ENCODE assay signal across 8 cellular contexts in genomic region chr7:129224251-129225205, GRCh38. TPM values are rescaled to one million over a fixed set of nuclear protein-coding genes. Genes with fewer than 3 reads are reported as not detected.
DNase-seq lines count a peak whose midpoint lies in the region; ATAC-seq and TF ChIP-seq lines count a peak whose summit lies in the region.

TSS of gene AHCYL2 (plus strand) at chr7:129225030.

- peak within 1 kb of the TSS; percentile 95 for H3K27ac Mint-ChIP-seq in activated CD8-positive, alpha-beta T cell treated with anti-CD3 and anti-CD28 coated beads, Interleukin-2, amount 10 ng/mL, durations not matched to agents 7 days and 5 days

- peak; percentile 95 for ATAC-seq in activated CD8-positive, alpha-beta T cell treated with anti-CD3 and anti-CD28 coated beads, Interleukin-2, amount 10 ng/mL, durations not matched to agents 7 days and 5 days
- ATAC-seq in lung (ENCODE audit: insufficient read depth, low FRiP score): peak; percentile 99

- no peaks in the 10 kb centered on the region for H3K9me3 Mint-ChIP-seq in activated CD8-positive, alpha-beta T cell treated with anti-CD3 and anti-CD28 coated beads, Interleukin-2, amount 10 ng/mL, durations not matched to agents 7 days and 5 days (ENCODE audit: insufficient read depth)

- peak within 1 kb of the TSS; percentile 85 for H3K27ac ChIP-seq in ectodermal cell (ENCODE audit: insufficient read depth, low read depth, low read length, poor library complexity, severe bottlenecking)
- peak within 1 kb of the TSS; percentile 78 to 98 for H3K27ac ChIP-seq in lung (ENCODE audit: low read depth in 1 of 2, low read length in 1 of 2)

- peaks cover 32% of the 10 kb centered on the region for H3K4me1 Mint-ChIP-seq in activated CD8-positive, alpha-beta T cell treated with anti-CD3 and anti-CD28 coated beads, Interleukin-2, amount 10 ng/mL, durations not matched to agents 7 days and 5 days (ENCODE audit: low read depth)

- H3K4me3 ChIP-seq in ectodermal cell (ENCODE audit: insufficient read depth, low read depth, low read length) (peak within 1 kb of the TSS; percentile 58), lung (peak within 1 kb of the TSS; percentile 69)

- H3K27me3 Mint-ChIP-seq in activated CD8-positive, alpha-beta T cell treated with anti-CD3 and anti-CD28 coated beads, Interleukin-2, amount 10 ng/mL, durations not matched to agents 7 days and 5 days (ENCODE audit: low read depth): no peaks in the 10 kb centered on the region

- H3K27me3 ChIP-seq in ectodermal cell (ENCODE audit: control insufficient read depth, insufficient read depth, low read length, poor library complexity, severe bottlenecking) (no peaks in the 10 kb centered on the region), lung (ENCODE audit: control insufficient read depth, insufficient read depth) (no peaks in the 10 kb centered on the region)

- H3K4me1 ChIP-seq in ectodermal cell (ENCODE audit: control insufficient read depth, insufficient read depth, low read length) (peaks cover 5% of the 10 kb centered on the region), lung (ENCODE audit: control insufficient read depth in 2 of 2, insufficient read depth in 2 of 2, low read length in 2 of 2) (peaks cover 1 to 6% of the 10 kb centered on the region in 2 donors)

- H3K36me3 ChIP-seq in ectodermal cell (ENCODE audit: control insufficient read depth, insufficient read depth, low read length): no peaks in the 10 kb centered on the region
- H3K36me3 ChIP-seq in lung (ENCODE audit: control insufficient read depth in 2 of 2, insufficient read depth in 2 of 2, low read length in 2 of 2): no peaks in the 10 kb centered on the region

- TF ChIP-seq CTCF in GM20000 (IDR thresholded peaks at IDR 0.05; ENCODE audit: extremely low read depth, missing control alignments) (no peak), lung (IDR thresholded peaks at IDR 0.05; ENCODE audit: control extremely low read depth, extremely low read depth) (no peak)

- H3K9me3 ChIP-seq in ectodermal cell (ENCODE audit: control insufficient read depth, low read length) (no peaks in the 10 kb centered on the region), lung (ENCODE audit: control insufficient read depth in 2 of 2, insufficient read depth in 1 of 2, low read length in 1 of 2) (no peaks in the 10 kb centered on the region)

- H3K36me3 Mint-ChIP-seq in activated CD8-positive, alpha-beta T cell treated with anti-CD3 and anti-CD28 coated beads, Interleukin-2, amount 10 ng/mL, durations not matched to agents 7 days and 5 days (ENCODE audit: low read depth): no peaks in the 10 kb centered on the region

- H3K4me3 Mint-ChIP-seq in activated CD8-positive, alpha-beta T cell treated with anti-CD3 and anti-CD28 coated beads, Interleukin-2, amount 10 ng/mL, durations not matched to agents 7 days and 5 days: peak within 1 kb of the TSS; percentile 85

- DNase-seq in COLO668 (lab: John Stamatoyannopoulos, UW; ENCODE audit: unreplicated experiment): peak; percentile 98
- DNase-seq in GM20000 (ENCODE audit: low spot score): peak; percentile 95
- DNase-seq in HS-5 (ENCODE audit: low read depth): peak; percentile 83
- DNase-seq in NK-92 (lab: John Stamatoyannopoulos, UW; ENCODE audit: unreplicated experiment): peak; percentile 87
- peak; percentile 98 for DNase-seq in activated CD8-positive, alpha-beta T cell treated with anti-CD3 and anti-CD28 coated beads, Interleukin-2, amount 10 ng/mL, durations not matched to agents 7 days and 5 days
- peak; percentile 98 for DNase-seq in lung (ENCODE audit: low spot score)
- DNase-seq in stimulated activated CD4-positive, alpha-beta T cell treated with anti-CD3 and anti-CD28 coated beads, TNF-alpha, amount 100 ng/mL, for 24 hours (ENCODE audit: low read depth in 3 of 3): peak; percentile 92 to 98 (median 96)

- CTCF ChIA-PET in activated CD8-positive, alpha-beta T cell treated with anti-CD3 and anti-CD28 coated beads, Interleukin-2, amount 10 ng/mL, durations not matched to agents 7 days and 5 days (lab: Charles Lee): interaction anchor here (0.6 to 7.8 kb wide), 10 partner anchors 10 to 362 kb away, joined by 3 to 107 read pairs (median 4); partner anchors contain the start of gene ATP6V1F

- POLR2A ChIA-PET in activated CD8-positive, alpha-beta T cell treated with anti-CD3 and anti-CD28 coated beads, Interleukin-2, amount 10 ng/mL, durations not matched to agents 7 days and 5 days (lab: Charles Lee): interaction anchor here (0.6 to 2.0 kb wide), 2 partner anchors 35 to 257 kb away, joined by 3 to 4 read pairs; no protein-coding TSS in a partner anchor

- 1% methylated on average over 63 of the region's 63 CpGs for WGBS in ectodermal cell, 2 experiments
- WGBS in lung, 2 donors: 1% methylated on average over 59 to 63 of the region's 63 CpGs

RNA-seq across cellular contexts. Expression of gene AHCYL2, which starts in this region (rescaled TPM):
- 1 to 10 TPM; 7.3 to 7.6 TPM for total RNA-seq in activated CD8-positive, alpha-beta T cell treated with anti-CD3 and anti-CD28 coated beads, Interleukin-2, amount 10 ng/mL, durations not matched to agents 7 days and 5 days
- polyA plus RNA-seq in ectodermal cell (2013, experiment 1 of 4): 28.7 TPM
- polyA plus RNA-seq in ectodermal cell (2013, experiment 2 of 4): 25.8 TPM
- polyA plus RNA-seq in ectodermal cell (2013, experiment 3 of 4): 22.8 TPM
- 24.2 TPM for polyA plus RNA-seq in ectodermal cell (2013, experiment 4 of 4)
- 100 to 1,000 TPM; 117 to 172 TPM for total RNA-seq in lung
- polyA plus RNA-seq in lung: 10 to 100 TPM; 16.3 to 70.8 TPM

Comparison
In these comparisons a context has a peak if more than half of its experiments do, and no peak if none do; other contexts are left out.
1. Peak in every context shown above with its lines: DNase-seq, ATAC-seq, H3K4me3 ChIP-seq and H3K27ac ChIP-seq.
2. RNA of gene AHCYL2 (total RNA-seq): 117 to 172 TPM in lung; 7.3 to 7.6 TPM in activated CD8-positive, alpha-beta T cell treated with anti-CD3 and anti-CD28 coated beads, Interleukin-2, amount 10 ng/mL, durations not matched to agents 7 days and 5 days; every median in the first group is over 10 times any median in the second.